11 cellular contexts compared by ENCODE assay signal in genomic region chr1:207872655-207873054, GRCh38. TPM values are rescaled to one million over a fixed set of nuclear protein-coding genes. Genes with fewer than 3 reads are reported as not detected.
DNase-seq lines count a peak whose midpoint lies in the region; ATAC-seq and TF ChIP-seq lines count a peak whose summit lies in the region.
"Had no signal": no experiment of that assay in that cellular context is flagged by ENCODE, and none has a peak within 500 bp of the region (broad histone marks: within the 10 kb centered on the region; RNA-seq: fewer than 3 reads in every experiment).

No MANE protein-coding gene starts in this region.

- H3K27ac ChIP-seq in DND-41 (ENCODE audit: low read length) (peak overlapping the region; percentile 92), mesendoderm (ENCODE audit: low read depth, low read length) (no peak overlapping the region)

- no peaks in the 10 kb centered on the region for H3K9me3 ChIP-seq in DND-41 (ENCODE audit: insufficient read depth, low read length, severe bottlenecking)
- H3K9me3 ChIP-seq in Loucy (ENCODE audit: insufficient read depth, low read depth, low read length) = no peaks in the 10 kb centered on the region

- H3K36me3 ChIP-seq in DND-41 (ENCODE audit: insufficient read depth, low read length) (peaks cover 5% of the 10 kb centered on the region), Loucy (ENCODE audit: insufficient read depth, low read length) (no peaks in the 10 kb centered on the region), mesendoderm (ENCODE audit: control insufficient read depth, insufficient read depth, low read length) (no peaks in the 10 kb centered on the region)

- CTCF ChIA-PET in activated CD8-positive, alpha-beta T cell treated with anti-CD3 and anti-CD28 coated beads, Interleukin-2, amount 10 ng/mL, durations not matched to agents 7 days and 5 days (lab: Charles Lee) = interaction anchor here (0.6 to 20.0 kb wide), 10 partner anchors 12 to 92 kb away, joined by 3 to 656 read pairs (median 4); no protein-coding TSS in a partner anchor
- CTCF ChIA-PET in WTC11 (lab: Charles Lee) = interaction anchor here (1.0 to 6.6 kb wide), 8 partner anchors 11 to 125 kb away, joined by 3 to 70 read pairs (median 5); no protein-coding TSS in a partner anchor

- peak overlapping the region; percentile 86 for H3K27ac Mint-ChIP-seq in activated CD8-positive, alpha-beta T cell treated with anti-CD3 and anti-CD28 coated beads, Interleukin-2, amount 10 ng/mL, durations not matched to agents 7 days and 5 days
- peak overlapping the region; percentile 60 to 64 for H3K27ac Mint-ChIP-seq in natural killer cell treated with Interleukin-12 subunit alpha and Interleukin-12 subunit beta and Interleukin-15 and Interleukin-18, amount 100 ng/mL, for 72 hours
- no peak overlapping the region for H3K27ac Mint-ChIP-seq in WTC11

- peaks cover 13% of the 10 kb centered on the region for H3F3A ChIP-seq in Loucy (ENCODE audit: low read depth)

- H2AFZ ChIP-seq in DND-41 (ENCODE audit: low read depth, low read length) = no peak overlapping the region
- peak overlapping the region; percentile 32; the same call in 1 of the 2 replicates for H2AFZ ChIP-seq in Loucy (ENCODE audit: low read length)

- H2BK120ac ChIP-seq in mesendoderm (ENCODE audit: low read depth, low read length) = no peak overlapping the region

- no peak overlapping the region for H2BK5ac ChIP-seq in mesendoderm (ENCODE audit: low read length)

- peak overlapping the region; percentile 50 for H3K9ac ChIP-seq in DND-41 (ENCODE audit: low read depth, low read length)
- H3K9ac ChIP-seq in Loucy (ENCODE audit: low read depth, low read length, poor library complexity, severe bottlenecking) = peak overlapping the region; percentile 67
- H3K9ac ChIP-seq in mesendoderm (ENCODE audit: low read length) = no peak overlapping the region

- no peak overlapping the region for H3K4ac ChIP-seq in mesendoderm (ENCODE audit: low read depth, low read length)

- ATAC-seq in DND-41 (ENCODE audit: insufficient read depth, low read depth) = peak; percentile 3; the same call in 1 of the 3 replicates
- ATAC-seq in activated CD8-positive, alpha-beta T cell treated with anti-CD3 and anti-CD28 coated beads, Interleukin-2, amount 10 ng/mL, durations not matched to agents 7 days and 5 days = no peak
- no peak for ATAC-seq in natural killer cell treated with Interleukin-12 subunit alpha and Interleukin-12 subunit beta and Interleukin-15 and Interleukin-18, amount 100 ng/mL, for 72 hours
- no peak for ATAC-seq in HG02610 (IDR thresholded peaks at IDR 0.05; ENCODE audit: unreplicated experiment)
- ATAC-seq in WTC11 = no peak

- H3K9me3 Mint-ChIP-seq in activated CD8-positive, alpha-beta T cell treated with anti-CD3 and anti-CD28 coated beads, Interleukin-2, amount 10 ng/mL, durations not matched to agents 7 days and 5 days (ENCODE audit: insufficient read depth) = no peaks in the 10 kb centered on the region
- H3K9me3 Mint-ChIP-seq in natural killer cell treated with Interleukin-12 subunit alpha and Interleukin-12 subunit beta and Interleukin-15 and Interleukin-18, amount 100 ng/mL, for 72 hours = no peaks in the 10 kb centered on the region
- H3K9me3 Mint-ChIP-seq in WTC11 = peaks cover under 1% of the 10 kb centered on the region; the same call in 1 of the 2 replicates

- H2BK15ac ChIP-seq in mesendoderm (replicated peaks; ENCODE audit: low read depth) = no peak overlapping the region

- no peaks in the 10 kb centered on the region for H3K9me2 ChIP-seq in Loucy (replicated peaks; ENCODE audit: low read depth, low read length)

- POLR2A ChIA-PET in activated CD8-positive, alpha-beta T cell treated with anti-CD3 and anti-CD28 coated beads, Interleukin-2, amount 10 ng/mL, durations not matched to agents 7 days and 5 days (lab: Charles Lee) = interaction anchor here (0.8 to 1.5 kb wide), 6 partner anchors 9 to 47 kb away, joined by 3 to 8 read pairs (median 4); no protein-coding TSS in a partner anchor
- POLR2A ChIA-PET in WTC11 (lab: Charles Lee) = no interaction called here

- H4K20me1 ChIP-seq in DND-41 (ENCODE audit: insufficient read depth, low read length) (peaks cover 1% of the 10 kb centered on the region), Loucy (ENCODE audit: insufficient read depth, low read length, poor library complexity, severe bottlenecking) (peaks cover 7% of the 10 kb centered on the region)

- no peak overlapping the region for H3K23ac ChIP-seq in mesendoderm (ENCODE audit: low read length)

- peak overlapping the region; percentile 56 for H3K4me3 Mint-ChIP-seq in activated CD8-positive, alpha-beta T cell treated with anti-CD3 and anti-CD28 coated beads, Interleukin-2, amount 10 ng/mL, durations not matched to agents 7 days and 5 days
- H3K4me3 Mint-ChIP-seq in natural killer cell treated with Interleukin-12 subunit alpha and Interleukin-12 subunit beta and Interleukin-15 and Interleukin-18, amount 100 ng/mL, for 72 hours = peak overlapping the region; percentile 63
- no peak overlapping the region for H3K4me3 Mint-ChIP-seq in WTC11

- H3K79me2 ChIP-seq in DND-41 (ENCODE audit: insufficient read depth, low read length) = peaks cover 27% of the 10 kb centered on the region
- peaks cover 22% of the 10 kb centered on the region for H3K79me2 ChIP-seq in Loucy (ENCODE audit: insufficient read depth, low read length)
- H3K79me2 ChIP-seq in mesendoderm (ENCODE audit: control insufficient read depth, insufficient read depth, low read length) = no peaks in the 10 kb centered on the region

- H3K4me1 Mint-ChIP-seq in activated CD8-positive, alpha-beta T cell treated with anti-CD3 and anti-CD28 coated beads, Interleukin-2, amount 10 ng/mL, durations not matched to agents 7 days and 5 days (ENCODE audit: low read depth) = peaks cover 66% of the 10 kb centered on the region
- peaks cover 36 to 42% of the 10 kb centered on the region in 2 donors for H3K4me1 Mint-ChIP-seq in natural killer cell treated with Interleukin-12 subunit alpha and Interleukin-12 subunit beta and Interleukin-15 and Interleukin-18, amount 100 ng/mL, for 72 hours (ENCODE audit: low read depth in 2 of 2)
- peaks cover 18% of the 10 kb centered on the region for H3K4me1 Mint-ChIP-seq in WTC11

- H3K4me2 ChIP-seq in DND-41 (ENCODE audit: insufficient read depth, low read length) (peak overlapping the region; percentile 68), Loucy (ENCODE audit: low read depth, low read length, poor library complexity, severe bottlenecking) (peak overlapping the region; percentile 80), mesendoderm (ENCODE audit: low read length) (no peak overlapping the region)

- H3K4me3 ChIP-seq in DND-41 (ENCODE audit: low read depth in 1 of 2, low read length in 2 of 2) (peak overlapping the region in 1 of 2 experiments; percentile 49; a peak in 2 of 4 replicates), Loucy (ENCODE audit: low read length, poor library complexity, severe bottlenecking) (peak overlapping the region; percentile 62), mesendoderm (ENCODE audit: low read length) (no peak overlapping the region)

- no peak overlapping the region for H3K56ac ChIP-seq in mesendoderm (ENCODE audit: low read length)

- H3K27me3 Mint-ChIP-seq in activated CD8-positive, alpha-beta T cell treated with anti-CD3 and anti-CD28 coated beads, Interleukin-2, amount 10 ng/mL, durations not matched to agents 7 days and 5 days (ENCODE audit: low read depth) = no peaks in the 10 kb centered on the region
- no peaks in the 10 kb centered on the region for H3K27me3 Mint-ChIP-seq in natural killer cell treated with Interleukin-12 subunit alpha and Interleukin-12 subunit beta and Interleukin-15 and Interleukin-18, amount 100 ng/mL, for 72 hours
- H3K27me3 Mint-ChIP-seq in WTC11 (ENCODE audit: low read depth) = peaks cover 28% of the 10 kb centered on the region

- no peak overlapping the region for H4K5ac ChIP-seq in mesendoderm (ENCODE audit: low read length)

- no CpG with 5 or more reads among the region's 2 CpGs for WGBS in mesendoderm (ENCODE audit: extremely low coverage, insufficient coverage, low lambda C conversion rate)

- H4K8ac ChIP-seq in mesendoderm (ENCODE audit: low read depth, low read length) = no peak overlapping the region

- no peak for TF ChIP-seq CTCF in DND-41 (IDR thresholded peaks at IDR 0.05; ENCODE audit: borderline replicate concordance, extremely low read depth, low read length, poor library complexity, severe bottlenecking)
- no peak for TF ChIP-seq CTCF in Loucy (conservative IDR thresholded peaks at IDR 0.05; ENCODE audit: low read length)
- TF ChIP-seq CTCF in WTC11 (IDR thresholded peaks at IDR 0.05) = no peak

- peaks cover 6% of the 10 kb centered on the region for H3K36me3 Mint-ChIP-seq in activated CD8-positive, alpha-beta T cell treated with anti-CD3 and anti-CD28 coated beads, Interleukin-2, amount 10 ng/mL, durations not matched to agents 7 days and 5 days (ENCODE audit: low read depth)
- H3K36me3 Mint-ChIP-seq in natural killer cell treated with Interleukin-12 subunit alpha and Interleukin-12 subunit beta and Interleukin-15 and Interleukin-18, amount 100 ng/mL, for 72 hours = no peaks in the 10 kb centered on the region
- H3K36me3 Mint-ChIP-seq in WTC11 = no peaks in the 10 kb centered on the region

- H3K27me3 ChIP-seq in DND-41 (ENCODE audit: insufficient read depth, low read length, poor library complexity) (no peaks in the 10 kb centered on the region), Loucy (ENCODE audit: insufficient read depth, low read length, poor library complexity, severe bottlenecking) (no peaks in the 10 kb centered on the region), mesendoderm (ENCODE audit: insufficient read depth, low read length, poor library complexity) (no peaks in the 10 kb centered on the region)

- H3K79me1 ChIP-seq in mesendoderm (ENCODE audit: low read length) = no peaks in the 10 kb centered on the region

- H3K4me1 ChIP-seq in DND-41 (ENCODE audit: insufficient read depth, low read length) (peaks cover 77% of the 10 kb centered on the region), Loucy (ENCODE audit: insufficient read depth, low read length, poor library complexity, severe bottlenecking) (peaks cover 68% of the 10 kb centered on the region), mesendoderm (ENCODE audit: control insufficient read depth, low read depth, low read length) (no peaks in the 10 kb centered on the region)

- H3K18ac ChIP-seq in mesendoderm (ENCODE audit: low read length) = no peak overlapping the region

- no peak overlapping the region for H2AK5ac ChIP-seq in mesendoderm (ENCODE audit: low read length)

- DNase-seq in DND-41 (no peak), WTC11 (ENCODE audit: low spot score) (no peak), mesendoderm (no peak)
- no peak for DNase-seq in activated CD8-positive, alpha-beta T cell treated with anti-CD3 and anti-CD28 coated beads, Interleukin-2, amount 10 ng/mL, durations not matched to agents 7 days and 5 days
- DNase-seq in natural killer cell treated with Interleukin-12 subunit alpha and Interleukin-12 subunit beta and Interleukin-15 and Interleukin-18, amount 100 ng/mL, for 72 hours (ENCODE audit: low spot score) = no peak
- DNase-seq: NCI-H1930; stimulated activated CD4-positive, alpha-beta T cell treated with anti-CD3 and anti-CD28 coated beads, Interleukin-4, amount 100 ng/mL, for 1 hour had no signal

RNA-seq across cellular contexts. Expression of gene CD34, which starts 38.3 kb away (rescaled TPM):
- not detected for total RNA-seq in activated CD8-positive, alpha-beta T cell treated with anti-CD3 and anti-CD28 coated beads, Interleukin-2, amount 10 ng/mL, durations not matched to agents 7 days and 5 days
- total RNA-seq in natural killer cell treated with Interleukin-12 subunit alpha and Interleukin-12 subunit beta and Interleukin-15 and Interleukin-18, amount 100 ng/mL, for 72 hours = not detected
- 0.18 to 0.35 TPM (median 0.27 TPM) in 3 replicates for total RNA-seq in WTC11 (2021)
- polyA plus RNA-seq in mesendoderm (2013, experiment 1 of 2) = 0.04 TPM
- polyA plus RNA-seq in mesendoderm (2013, experiment 2 of 2) = 0.06 TPM
- total RNA-seq: bronchial epithelial cell, epithelial cell of proximal tubule had no signal
